In the genomic region with DNA sequence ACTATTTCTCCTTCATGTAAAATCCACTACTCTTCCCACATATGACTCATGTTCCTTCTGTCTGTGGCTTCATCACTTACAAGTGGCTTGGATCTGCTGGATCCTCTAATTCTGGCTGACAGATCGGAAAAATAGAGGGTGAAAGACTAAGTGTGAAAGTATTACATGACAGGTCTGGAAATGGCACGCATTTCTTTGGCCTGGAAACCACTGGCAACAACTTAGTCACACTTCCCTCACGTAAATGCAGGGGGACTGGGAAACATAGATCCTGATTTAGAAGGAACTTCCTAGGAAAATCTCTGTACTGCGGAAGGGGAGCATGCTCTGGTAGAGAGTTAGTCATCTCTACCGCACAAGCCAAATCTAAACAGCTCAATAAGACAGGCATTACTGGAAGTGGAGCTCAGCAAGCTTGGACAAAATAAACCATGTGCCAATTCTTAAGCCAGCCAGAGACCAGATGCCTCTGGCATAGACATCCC, we compare ENCODE assay signal across 12 cellular contexts.
DNase-seq lines count a peak whose midpoint lies in the region; ATAC-seq, FAIRE-seq and TF ChIP-seq lines count a peak whose summit lies in the region.
"Had no signal": no experiment of that assay in that cellular context is flagged by ENCODE, and none has a peak within 500 bp of the region (broad histone marks: within the 10 kb centered on the region; RNA-seq: fewer than 3 reads in every experiment).

No MANE protein-coding gene starts in this region.

- TF ChIP-seq CTCF in coronary artery (IDR thresholded peaks at IDR 0.05) = no peak

- peak overlapping the region; percentile 32 to 55 for H3K27ac ChIP-seq in coronary artery

- peak; percentile 59 for FAIRE-seq in urothelium cell line (lab: Jason Lieb, UNC)
- FAIRE-seq: A204.1, GM18507 had no signal

- H3K4me3 ChIP-seq in coronary artery = peak overlapping the region; percentile 2

- DNase-seq in NCI-H2171 treated with DMSO at 0.1 percent for 48 hours (lab: John Stamatoyannopoulos, UW) (peak; percentile 8), NCI-H2171 (lab: John Stamatoyannopoulos, UW) (no peak), coronary artery (ENCODE audit: low spot score) (peak; percentile 74), left lobe of liver (ENCODE audit: low spot score) (no peak), urothelium cell line (ENCODE audit: low spot score) (peak; percentile 55), T-helper 2 cell (no peak)
- DNase-seq: cerebellar nuclear complex, T-helper 17 cell had no signal

- ATAC-seq in left lobe of liver (peak; percentile 86), GM21717 (IDR thresholded peaks at IDR 0.05; ENCODE audit: unreplicated experiment) (no peak), GM18909 (IDR thresholded peaks at IDR 0.05; ENCODE audit: poor library complexity, unreplicated experiment) (no peak)
- ATAC-seq: T-helper 17 cell had no signal

Comparison
In these comparisons a context has a peak if more than half of its experiments do, and no peak if none do; other contexts are left out.
1. DNase-seq: peak in NCI-H2171 treated with DMSO at 0.1 percent for 48 hours (single experiment), coronary artery (single experiment) and urothelium cell line (single experiment); none in NCI-H2171 (single experiment), left lobe of liver (single experiment) and T-helper 2 cell (0 of 5).